Comparison of ENCODE assay signal across 1 cellular context in the genomic region with DNA sequence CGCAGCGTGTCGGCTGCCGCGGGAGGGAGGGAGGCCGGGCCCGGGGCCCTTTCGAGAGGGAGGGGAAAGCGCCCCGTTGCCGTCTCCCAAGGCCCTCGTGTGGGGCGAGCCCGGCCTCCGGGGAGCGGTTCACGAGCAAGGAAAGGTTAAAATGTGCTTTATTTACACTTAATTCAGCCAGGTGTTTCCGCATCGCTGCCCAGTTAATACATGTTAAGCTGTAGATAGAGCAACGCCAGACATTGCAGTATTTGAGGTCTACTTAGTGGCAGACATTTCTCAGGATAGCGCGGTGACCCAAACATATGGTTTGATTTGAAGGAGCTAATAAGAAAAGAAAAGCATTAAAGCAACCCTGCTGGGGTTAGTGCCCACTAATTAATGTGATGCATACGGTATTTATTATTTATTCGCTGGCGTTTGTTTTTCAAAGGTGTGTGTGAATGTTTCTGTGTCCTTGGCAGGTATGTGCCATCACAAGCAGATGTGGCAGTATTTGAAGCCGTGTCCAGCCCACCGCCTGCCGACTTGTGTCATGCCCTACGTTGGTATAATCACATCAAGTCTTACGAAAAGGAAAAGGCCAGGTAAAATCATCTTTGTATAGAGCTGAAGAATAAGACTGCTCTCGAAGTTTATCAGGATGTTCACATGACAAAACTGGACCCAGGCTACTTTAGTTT.
TF ChIP-seq lines count a peak whose summit lies in the region.

No MANE protein-coding gene starts in this region.

TF ChIP-seq in SK-N-SH, 30 proteins besides CTCF, POLR2A, EP300 and RAD21 (continued from another document):
- TF ChIP-seq, protein P1, sequence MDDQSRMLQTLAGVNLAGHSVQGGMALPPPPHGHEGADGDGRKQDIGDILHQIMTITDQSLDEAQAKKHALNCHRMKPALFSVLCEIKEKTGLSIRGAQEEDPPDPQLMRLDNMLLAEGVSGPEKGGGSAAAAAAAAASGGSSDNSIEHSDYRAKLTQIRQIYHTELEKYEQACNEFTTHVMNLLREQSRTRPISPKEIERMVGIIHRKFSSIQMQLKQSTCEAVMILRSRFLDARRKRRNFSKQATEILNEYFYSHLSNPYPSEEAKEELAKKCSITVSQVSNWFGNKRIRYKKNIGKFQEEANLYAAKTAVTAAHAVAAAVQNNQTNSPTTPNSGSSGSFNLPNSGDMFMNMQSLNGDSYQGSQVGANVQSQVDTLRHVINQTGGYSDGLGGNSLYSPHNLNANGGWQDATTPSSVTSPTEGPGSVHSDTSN (IDR thresholded peaks at IDR 0.05), result no peak
